ENCODE assay signal across 8 cellular contexts in the genomic region with DNA sequence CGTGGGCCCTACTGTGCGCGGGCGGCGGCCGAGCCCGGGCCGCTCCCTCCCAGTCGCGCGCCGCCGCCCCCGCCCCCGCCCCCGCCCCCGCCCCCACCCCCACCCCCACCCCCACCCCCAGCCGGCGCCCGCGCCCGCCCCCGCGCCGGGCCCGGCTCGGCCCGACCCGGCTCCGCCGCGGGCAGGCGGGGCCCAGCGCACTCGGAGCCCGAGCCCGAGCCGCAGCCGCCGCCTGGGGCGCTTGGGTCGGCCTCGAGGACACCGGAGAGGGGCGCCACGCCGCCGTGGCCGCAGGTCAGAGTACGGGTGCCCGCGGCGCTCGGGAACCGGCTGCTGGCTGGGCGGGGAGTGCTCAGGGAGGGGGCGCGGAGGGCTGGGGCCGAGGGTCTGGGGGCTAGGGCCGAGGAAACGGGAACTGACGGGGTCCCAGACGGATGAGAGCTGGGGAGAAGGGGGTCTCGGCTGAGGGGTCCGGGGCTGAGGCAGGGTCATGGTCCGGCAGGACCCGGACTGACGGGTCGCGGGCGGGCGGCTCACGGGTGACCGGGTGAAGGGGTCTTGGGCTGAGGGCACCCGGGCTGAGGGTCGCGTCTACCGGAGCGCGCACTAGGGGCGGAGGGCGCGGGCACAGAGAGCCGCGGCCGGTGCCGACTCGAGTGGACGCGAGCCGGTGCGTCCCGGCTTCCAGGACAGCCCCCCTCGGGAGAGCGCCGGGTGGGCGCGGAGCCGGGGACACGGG. TPM values are rescaled to one million over a fixed set of nuclear protein-coding genes. Genes with fewer than 3 reads are reported as not detected.
DNase-seq lines count a peak whose midpoint lies in the region; ATAC-seq and TF ChIP-seq lines count a peak whose summit lies in the region.

No MANE protein-coding gene starts in this region.

- peak overlapping the region; percentile 86 for H2AFZ ChIP-seq in osteoblast (ENCODE audit: low read length)

- H3K27me3 ChIP-seq in foreskin keratinocyte (peaks cover 46% of the 10 kb centered on the region), osteoblast (ENCODE audit: insufficient read depth, low read length) (peaks cover 7% of the 10 kb centered on the region)

- H3K4me2 ChIP-seq in osteoblast (ENCODE audit: insufficient read depth, low read length): peak overlapping the region; percentile 82

- DNase-seq in activated gamma-delta T cell (lab: John Stamatoyannopoulos, UW): peak; percentile 11
- no peak for DNase-seq in activated gamma-delta T cell treated with Interleukin-2 at 50 U/mL for 16 hours
- DNase-seq in foreskin keratinocyte: no peak
- DNase-seq in osteoblast (ENCODE audit: insufficient read length, low spot score, missing footprints): peak; percentile 91
- no peak for DNase-seq in NCI-H2107 treated with DMSO at 0.1 percent for 48 hours (lab: John Stamatoyannopoulos, UW; ENCODE audit: unreplicated experiment)

- H3K27ac ChIP-seq in VCaP: peak overlapping the region; percentile 28; the same call in 1 of the 2 replicates
- no peak overlapping the region for H3K27ac ChIP-seq in foreskin keratinocyte
- no peak overlapping the region for H3K27ac ChIP-seq in osteoblast (ENCODE audit: low read depth, low read length)

- no peaks in the 10 kb centered on the region for H4K20me1 ChIP-seq in osteoblast (ENCODE audit: insufficient read depth, low read length)

- no peaks in the 10 kb centered on the region for H3K4me1 ChIP-seq in foreskin keratinocyte
- no peaks in the 10 kb centered on the region for H3K4me1 ChIP-seq in osteoblast (ENCODE audit: insufficient read depth, low read length)

- no peaks in the 10 kb centered on the region for H3K9me3 ChIP-seq in osteoblast (ENCODE audit: low read depth, low read length)

- peak; percentile 28 for TF ChIP-seq CTCF in VCaP (conservative IDR thresholded peaks at IDR 0.05)
- no peak for TF ChIP-seq CTCF in foreskin keratinocyte (conservative IDR thresholded peaks at IDR 0.05)
- no peak for TF ChIP-seq CTCF in osteoblast (IDR thresholded peaks at IDR 0.05; ENCODE audit: extremely low read depth, low read depth, low read length)

- peak overlapping the region; percentile 79 for H3K4me3 ChIP-seq in osteoblast (ENCODE audit: insufficient read depth, low read length)

- peaks cover 2% of the 10 kb centered on the region for H3K79me2 ChIP-seq in osteoblast (ENCODE audit: insufficient read depth, low read length)

- H3K36me3 ChIP-seq in osteoblast (ENCODE audit: insufficient read depth, low read length): no peaks in the 10 kb centered on the region

- ATAC-seq in foreskin keratinocyte: peak; percentile 60
- no peak for ATAC-seq in HG02623 (IDR thresholded peaks at IDR 0.05; ENCODE audit: unreplicated experiment)
- ATAC-seq in GM18858 (IDR thresholded peaks at IDR 0.05; ENCODE audit: unreplicated experiment): no peak

RNA-seq across cellular contexts. Expression of gene PPARG, which starts 1.0 kb away (rescaled TPM):
- 0.63 and 0.71 TPM in 2 replicates for total RNA-seq in foreskin keratinocyte
- polyA plus RNA-seq in foreskin keratinocyte: 0.31 and 0.49 TPM in 2 replicates
- total RNA-seq in osteoblast: 7.2 and 9.4 TPM in 2 replicates

Comparison
In these comparisons a context has a peak if more than half of its experiments do, and no peak if none do; other contexts are left out.
1. DNase-seq: peak in activated gamma-delta T cell (single experiment) and osteoblast (single experiment); none in activated gamma-delta T cell treated with Interleukin-2 at 50 U/mL for 16 hours (single experiment), foreskin keratinocyte (0 of 2) and NCI-H2107 treated with DMSO at 0.1 percent for 48 hours (single experiment).